33 cellular contexts compared by ENCODE assay signal in the genomic region with DNA sequence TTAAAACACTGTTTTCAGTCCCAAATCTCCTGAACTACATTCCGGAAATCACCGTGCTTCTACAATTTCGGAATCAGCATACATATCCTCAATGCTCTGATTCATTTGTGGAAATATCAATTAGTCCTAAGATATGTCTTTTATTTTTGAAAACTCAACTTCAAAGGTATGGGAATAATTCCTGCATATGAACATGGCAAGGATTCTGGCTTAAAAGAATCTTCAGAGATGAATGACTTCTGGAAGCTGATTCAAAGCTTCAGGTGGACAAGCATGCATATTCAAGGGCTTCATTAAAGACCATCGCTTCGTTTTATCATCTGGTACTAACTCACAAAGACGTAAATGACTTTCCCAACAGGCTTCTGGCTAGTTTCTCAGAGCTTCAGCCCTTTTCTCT.
"Had no signal": no experiment of that assay in that cellular context is flagged by ENCODE, and none has a peak within 500 bp of the region (broad histone marks: within the 10 kb centered on the region; RNA-seq: fewer than 3 reads in every experiment).

No MANE protein-coding gene starts in this region.

- DNase-seq: Karpas-422, Kasumi-1, MG63, MM.1S, MV-4-11, NCI-H1048, NCI-H1092, NCI-H1092 treated with DMSO at 0.1 percent for 48 hours, NCI-H1105, NCI-H1105 treated with DMSO at 0.1 percent for 48 hours, NCI-H1417, NCI-H1417 treated with DMSO at 0.1 percent for 48 hours, NCI-H1436, NCI-H1436 treated with DMSO at 0.1 percent for 48 hours, NCI-H146, NCI-H1694, NCI-H1694 treated with DMSO at 0.1 percent for 48 hours, NCI-H187, NCI-H187 treated with DMSO at 0.1 percent for 48 hours, NCI-H1930, NCI-H2029, NCI-H2029 treated with DMSO at 0.1 percent for 48 hours, NCI-H2081, NCI-H2081 treated with DMSO at 0.1 percent for 48 hours, NCI-H2107, NCI-H2171, NCI-H2171 treated with DMSO at 0.1 percent for 48 hours, NCI-H2227 treated with DMSO at 0.1 percent for 48 hours, NCI-H345, NCI-H446, NCI-H446 treated with DMSO at 0.1 percent for 48 hours, NCI-H510A, NCI-H510A treated with DMSO at 0.1 percent for 48 hours had no signal

- H3K36me3 ChIP-seq: MG63 had no signal

- H3K27me3 ChIP-seq: MG63 had no signal

- H3K9me3 ChIP-seq: MG63 had no signal

- H3K4me3 ChIP-seq: MG63 had no signal
